ENCODE assay signal across 1 cellular context in genomic region chr12:7995266-7995963, GRCh38.
TF ChIP-seq lines count a peak whose summit lies in the region.

No MANE protein-coding gene starts in this region.

TF ChIP-seq in GM23338, 12 proteins besides CTCF, POLR2A, EP300 and RAD21 (continued from another document):
- TF ChIP-seq REST (IDR thresholded peaks at IDR 0.05; ENCODE audit: unreplicated experiment) (no peak), JUNB (IDR thresholded peaks at IDR 0.05; ENCODE audit: unreplicated experiment) (no peak), STAT1 (IDR thresholded peaks at IDR 0.05; ENCODE audit: unreplicated experiment) (no peak), ZNF114 (CRISPR knock-in tag; IDR thresholded peaks at IDR 0.05) (no peak), EZH2phosphoT487 (IDR thresholded peaks at IDR 0.05; ENCODE audit: unreplicated experiment) (no peak)
